In the genomic region with DNA sequence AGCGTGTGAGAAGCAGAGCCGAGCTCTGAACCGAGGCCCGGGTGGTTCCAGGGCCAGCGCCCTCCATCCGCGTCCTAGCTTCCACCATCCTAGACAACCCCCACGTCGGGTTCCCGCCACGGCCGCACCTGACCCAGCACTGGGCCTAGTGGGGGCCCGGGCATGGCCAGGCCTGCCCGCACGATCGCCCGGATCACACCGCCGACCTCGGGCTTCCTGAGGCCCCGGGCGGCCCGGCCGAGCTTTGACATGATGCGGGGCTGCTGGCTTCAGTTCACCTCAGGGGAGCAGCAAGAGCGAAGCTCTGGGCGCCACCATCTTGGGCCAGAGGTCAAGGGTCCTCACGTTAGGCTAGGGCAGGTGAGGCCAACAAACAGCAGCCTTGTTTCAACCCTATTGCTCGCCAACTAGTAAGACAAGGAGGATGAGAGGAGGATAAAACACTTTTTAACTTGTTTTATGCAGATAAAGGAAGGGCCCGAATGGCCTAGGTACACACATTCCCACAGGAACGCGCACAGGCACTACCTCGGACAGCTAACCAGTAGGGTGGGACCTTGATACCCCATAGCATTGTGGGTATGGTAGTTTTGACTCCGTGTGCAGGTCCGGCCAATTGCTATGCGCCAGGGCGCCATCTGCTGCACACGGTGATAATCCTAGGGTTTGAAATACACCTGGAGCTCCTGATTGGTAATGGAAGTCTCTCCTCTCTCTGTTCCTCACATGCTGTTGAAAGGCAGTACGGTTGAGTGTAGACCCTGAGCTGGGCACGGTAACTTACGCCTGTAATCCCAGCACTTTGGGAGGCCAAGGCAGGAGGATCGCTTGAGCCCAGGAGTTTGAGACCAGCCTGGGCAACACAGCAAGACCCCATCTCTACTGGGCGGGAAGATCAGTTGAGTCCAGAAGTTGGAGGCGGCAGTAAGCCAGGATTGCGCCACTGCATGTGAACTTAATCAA, we compare ENCODE assay signal across 8 cellular contexts. TPM values are rescaled to one million over a fixed set of nuclear protein-coding genes. Genes with fewer than 3 reads are reported as not detected.
DNase-seq lines count a peak whose midpoint lies in the region; ATAC-seq, FAIRE-seq and TF ChIP-seq lines count a peak whose summit lies in the region.

A gene (minus strand): TSS at position 345 of the 963 bp plus-strand sequence. CDS start 94 bp downstream, at position 251.

- peak; percentile 100 for FAIRE-seq in HTR-8/SVneo (lab: Jason Lieb, UNC)

- peaks cover 27% of the 10 kb centered on the region for H3K4me1 Mint-ChIP-seq in Caco-2 (ENCODE audit: low read depth, unreplicated experiment)
- H3K4me1 Mint-ChIP-seq in activated CD8-positive, alpha-beta memory T cell treated with anti-CD3 and anti-CD28 coated beads, Interleukin-2, amount 10 ng/mL, durations not matched to agents 7 days and 5 days: peaks cover 21% of the 10 kb centered on the region

- H3K27me3 ChIP-seq in Caco-2 (replicated peaks; ENCODE audit: control insufficient read depth, insufficient read depth, low read length): no peaks in the 10 kb centered on the region

- H3K4me3 ChIP-seq in Caco-2 (ENCODE audit: low read depth, low read length): peak within 1 kb of the TSS; percentile 81
- peak within 1 kb of the TSS; percentile 82 for H3K4me3 ChIP-seq in mesodermal cell (ENCODE audit: extremely low read depth, insufficient read depth, low read length, poor library complexity, severe bottlenecking)

- H3K4me1 ChIP-seq in Caco-2 (peaks cover 17% of the 10 kb centered on the region), mesodermal cell (ENCODE audit: control insufficient read depth, insufficient read depth, low read length, poor library complexity, severe bottlenecking) (no peaks in the 10 kb centered on the region)

- no peaks in the 10 kb centered on the region for H3K27me3 Mint-ChIP-seq in Caco-2 (ENCODE audit: insufficient read depth, unreplicated experiment)
- no peaks in the 10 kb centered on the region for H3K27me3 Mint-ChIP-seq in activated CD8-positive, alpha-beta memory T cell treated with anti-CD3 and anti-CD28 coated beads, Interleukin-2, amount 10 ng/mL, durations not matched to agents 7 days and 5 days

- H3K9me3 Mint-ChIP-seq in Caco-2 (ENCODE audit: unreplicated experiment): peaks cover 15% of the 10 kb centered on the region
- peaks cover 3% of the 10 kb centered on the region for H3K9me3 Mint-ChIP-seq in activated CD8-positive, alpha-beta memory T cell treated with anti-CD3 and anti-CD28 coated beads, Interleukin-2, amount 10 ng/mL, durations not matched to agents 7 days and 5 days (ENCODE audit: low read depth)

- POLR2A ChIA-PET in Caco-2 (lab: Charles Lee): interaction anchor here (0.5 to 1.7 kb wide), 15 partner anchors 8 to 935 kb away, joined by 3 to 57 read pairs (median 4); a partner anchor contains a TSS

- intact Hi-C loops in Caco-2 (cut with micrococcal nuclease; ENCODE audit: unreplicated experiment): loop anchor here (1.0 to 2.0 kb wide), 5 partner anchors 17 to 42 kb away; a partner anchor contains a TSS

- peak within 1 kb of the TSS; percentile 100 for H3K4me3 Mint-ChIP-seq in Caco-2 (ENCODE audit: unreplicated experiment)
- H3K4me3 Mint-ChIP-seq in activated CD8-positive, alpha-beta memory T cell treated with anti-CD3 and anti-CD28 coated beads, Interleukin-2, amount 10 ng/mL, durations not matched to agents 7 days and 5 days: peak within 1 kb of the TSS; percentile 92

- H3K36me3 ChIP-seq in Caco-2 (ENCODE audit: control insufficient read depth, insufficient read depth, low read length) (peaks cover 7% of the 10 kb centered on the region), mesodermal cell (ENCODE audit: control insufficient read depth, insufficient read depth, low read length) (peaks cover 23% of the 10 kb centered on the region)

- CTCF ChIA-PET in Caco-2 (lab: Charles Lee): interaction anchor here (0.6 to 1.7 kb wide), 37 partner anchors 8 to 919 kb away, joined by 3 to 65 read pairs (median 4); a partner anchor contains a TSS
- CTCF ChIA-PET in activated CD8-positive, alpha-beta memory T cell treated with anti-CD3 and anti-CD28 coated beads, Interleukin-2, amount 10 ng/mL, durations not matched to agents 7 days and 5 days (lab: Charles Lee): interaction anchor here (0.6 to 4.4 kb wide), 39 partner anchors 8 to 685 kb away, joined by 3 to 46 read pairs (median 5); a partner anchor contains a TSS

- TSS peak; percentile 84 for BruUV-seq in Caco-2 (replicated peaks; lab: Mats Ljungman, UMichigan)

- peak; percentile 92 for ATAC-seq in GM21360 (IDR thresholded peaks at IDR 0.05; ENCODE audit: unreplicated experiment)
- peak; percentile 98 for ATAC-seq in activated CD8-positive, alpha-beta memory T cell treated with anti-CD3 and anti-CD28 coated beads, Interleukin-2, amount 10 ng/mL, durations not matched to agents 7 days and 5 days

- WGBS in mesodermal cell (ENCODE audit: insufficient coverage in 2 of 2), 2 experiments: 7 to 12% methylated on average over 34 to 40 of the region's 45 CpGs

- H3K27ac Mint-ChIP-seq in Caco-2 (ENCODE audit: unreplicated experiment): peak within 1 kb of the TSS; percentile 100
- peak within 1 kb of the TSS; percentile 92 for H3K27ac Mint-ChIP-seq in activated CD8-positive, alpha-beta memory T cell treated with anti-CD3 and anti-CD28 coated beads, Interleukin-2, amount 10 ng/mL, durations not matched to agents 7 days and 5 days

- H3K9me3 ChIP-seq in Caco-2 (peaks cover 10% of the 10 kb centered on the region), mesodermal cell (ENCODE audit: control insufficient read depth, low read length) (peaks cover 11% of the 10 kb centered on the region)

- TF ChIP-seq CTCF in Caco-2 (IDR thresholded peaks at IDR 0.05; ENCODE audit: insufficient read depth in 1 of 2, low read depth in 1 of 2, low read length in 1 of 2, severe bottlenecking in 1 of 2, unreplicated experiment in 1 of 2): peak; percentile 79 to 96

- in situ Hi-C loops in endometrial microvascular endothelial cells (cut with HindIII; ENCODE audit: inconsistent ontology term, low pct_unique_long_range_greater_than_20kb, low sequenced_read_pairs): no loop called here

- H3K27ac ChIP-seq in mesodermal cell (ENCODE audit: low read depth, low read length, severe bottlenecking): peak within 1 kb of the TSS; percentile 79

- peaks cover 56% of the 10 kb centered on the region for H3K36me3 Mint-ChIP-seq in Caco-2 (ENCODE audit: insufficient read depth, unreplicated experiment)
- H3K36me3 Mint-ChIP-seq in activated CD8-positive, alpha-beta memory T cell treated with anti-CD3 and anti-CD28 coated beads, Interleukin-2, amount 10 ng/mL, durations not matched to agents 7 days and 5 days: peaks cover 7% of the 10 kb centered on the region

- DNase-seq in Caco-2: peak; percentile 97 to 98
- DNase-seq in HTR-8/SVneo (ENCODE audit: insufficient read length, low spot score): peak; percentile 99
- peak; percentile 89 for DNase-seq in NOMO-1 treated with dmso at 0.1 percent for 144 hours (lab: John Stamatoyannopoulos, UW; ENCODE audit: unreplicated experiment)
- DNase-seq in activated CD8-positive, alpha-beta memory T cell treated with anti-CD3 and anti-CD28 coated beads, Interleukin-2, amount 10 ng/mL, durations not matched to agents 7 days and 5 days: peak; percentile 93
- peak; percentile 73 to 79 for DNase-seq in stimulated activated CD8-positive, alpha-beta memory T cell treated with anti-CD3 and anti-CD28 coated beads, Interleukin-15, amount 100 ng/mL, for 48 hours (ENCODE audit: low read depth in 2 of 2)

RNA-seq across cellular contexts. Expression of the gene that starts here (rescaled TPM):
- total RNA-seq in Caco-2 (2022) (201 and 206 TPM in 2 replicates), endometrial microvascular endothelial cells (ENCODE audit: inconsistent ontology term) (77.6 TPM)
- 10 to 100 TPM; 75.5 to 91.3 TPM for total RNA-seq in activated CD8-positive, alpha-beta memory T cell treated with anti-CD3 and anti-CD28 coated beads, Interleukin-2, amount 10 ng/mL, durations not matched to agents 7 days and 5 days
- polyA plus RNA-seq in mesodermal cell (2013, experiment 1 of 2): 62.9 TPM
- polyA plus RNA-seq in mesodermal cell (2013, experiment 2 of 2): 55.4 TPM

Comparison
In these comparisons a context has a peak if more than half of its experiments do, and no peak if none do; other contexts are left out.
1. Peak in every context shown above with its lines: DNase-seq, ATAC-seq, H3K4me3 ChIP-seq and H3K27ac ChIP-seq.